In the genomic region with DNA sequence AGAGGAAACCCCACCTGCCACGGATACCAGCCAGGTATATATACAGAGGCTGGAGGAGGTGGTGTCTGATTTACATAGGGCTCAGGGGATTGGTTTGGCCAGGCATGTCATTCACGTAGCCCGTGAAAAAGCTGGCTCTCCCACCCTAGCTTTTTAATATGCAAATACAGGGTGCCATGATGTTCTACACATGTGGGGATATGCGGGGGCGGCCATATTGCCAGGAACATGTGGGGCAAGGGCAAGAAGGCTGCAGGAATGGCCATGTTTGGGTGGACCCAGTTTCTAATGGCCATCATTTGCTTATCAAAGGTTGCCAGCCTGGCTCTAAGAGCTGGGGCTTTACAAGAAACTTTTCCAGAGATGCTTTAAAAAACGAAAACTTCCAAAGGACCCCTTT, we compare ENCODE assay signal across 23 cellular contexts.
"Had no signal": no experiment of that assay in that cellular context is flagged by ENCODE, and none has a peak within 500 bp of the region (broad histone marks: within the 10 kb centered on the region; RNA-seq: fewer than 3 reads in every experiment).

No MANE protein-coding gene starts in this region.

- H3K9ac ChIP-seq: KMS-11, SK-N-SH had no signal

- H3K9me2 ChIP-seq: SK-N-SH had no signal

- ATAC-seq: HepG2, Panc1, PC-3, T-cell had no signal

- H3K9me3 ChIP-seq: SK-N-SH had no signal

- FAIRE-seq: HepG2 had no signal

- H3K27ac ChIP-seq: KMS-11, RWPE1 had no signal

- H3K4me2 ChIP-seq: KMS-11, SK-N-SH had no signal

- DNase-seq: IMR-90, MV-4-11, NCI-H1048, NCI-H1105, NCI-H1417, NCI-H1436 treated with DMSO at 0.1 percent for 48 hours, NCI-H1694, NCI-H187 treated with DMSO at 0.1 percent for 48 hours, NCI-H2029 treated with DMSO at 0.1 percent for 48 hours, NCI-H2171 treated with DMSO at 0.1 percent for 48 hours, NCI-H2227 treated with DMSO at 0.1 percent for 48 hours, NCI-H524, NCI-H526 treated with DMSO at 0.1 percent for 48 hours, NCI-H748 treated with DMSO at 0.1 percent for 48 hours, PC-3, SHP77, SK-N-SH, SW 1271, T-cell had no signal
